In genomic region chr5:35229076-35230042, GRCh38 we compare ENCODE assay signal across 8 cellular contexts. TPM values are rescaled to one million over a fixed set of nuclear protein-coding genes. Genes with fewer than 3 reads are reported as not detected.
A peak's percentile ranks its signal among the peaks of the same experiment; 100 is the strongest.
DNase-seq lines count a peak whose midpoint lies in the region; ATAC-seq and TF ChIP-seq lines count a peak whose summit lies in the region.

No MANE protein-coding gene starts in this region.

- no peaks in the 10 kb centered on the region for H3K9me3 Mint-ChIP-seq in Caco-2 (ENCODE audit: unreplicated experiment)

- H3K27me3 Mint-ChIP-seq in Caco-2 (ENCODE audit: insufficient read depth, unreplicated experiment) = peaks cover 6% of the 10 kb centered on the region

- H3K4me1 ChIP-seq in Caco-2 (0 out of 2 replicates have a peak, but pooled peaks cover under 1% of the 10 kb centered on the region), iPS-18a (ENCODE audit: control insufficient read depth, low read depth, low read length) (peaks cover 11% of the 10 kb centered on the region)

- H3K36me3 ChIP-seq in Caco-2 (ENCODE audit: control insufficient read depth, insufficient read depth, low read length) = no peaks in the 10 kb centered on the region
- H3K36me3 ChIP-seq in iPS-18a (ENCODE audit: control insufficient read depth, low read depth, low read length) = no peaks in the 10 kb centered on the region

- ATAC-seq in GM19324 (IDR thresholded peaks at IDR 0.05; ENCODE audit: low FRiP score, unreplicated experiment) (peak; percentile 62), HG03457 (IDR thresholded peaks at IDR 0.05; ENCODE audit: unreplicated experiment) (peak; percentile 59)

- H3K4me3 ChIP-seq in Caco-2 (ENCODE audit: low read depth, low read length) (peak overlapping the region; percentile 45), iPS-18a (ENCODE audit: low read length) (peak overlapping the region; percentile 69)

- H3K36me3 Mint-ChIP-seq in Caco-2 (ENCODE audit: insufficient read depth, unreplicated experiment) = peaks cover 10% of the 10 kb centered on the region

- no peak overlapping the region for H3K27ac ChIP-seq in iPS-18a (ENCODE audit: low read length)

- H3K27me3 ChIP-seq in Caco-2 (replicated peaks; ENCODE audit: control insufficient read depth, insufficient read depth, low read length) (no peaks in the 10 kb centered on the region), iPS-18a (ENCODE audit: control insufficient read depth, insufficient read depth, low read length) (peaks cover 12% of the 10 kb centered on the region)

- H3K9ac ChIP-seq in iPS-18a (ENCODE audit: low read length) = peak overlapping the region; percentile 65

- H3K4me3 Mint-ChIP-seq in Caco-2 (ENCODE audit: unreplicated experiment) = peak overlapping the region; percentile 76

- H3K4me1 Mint-ChIP-seq in Caco-2 (ENCODE audit: low read depth, unreplicated experiment) = peaks cover 19% of the 10 kb centered on the region

- DNase-seq in Caco-2 (peak; percentile 73 to 83), HCEC 1CT (no peak)
- peak; percentile 22 to 25 for DNase-seq in activated T-cell treated with anti-CD3 and anti-CD28 coated beads, Interleukin-2, amount 50 U/mL, for 48 hours
- DNase-seq in stimulated activated CD8-positive, alpha-beta memory T cell treated with anti-CD3 and anti-CD28 coated beads, Interleukin-4, amount 100 ng/mL, for 48 hours = peak; percentile 25
- no peak for DNase-seq in stimulated activated CD4-positive, alpha-beta T cell treated with anti-CD3 and anti-CD28 coated beads, Interleukin-4, amount 100 ng/mL, for 24 hours

- TF ChIP-seq CTCF in Caco-2 (IDR thresholded peaks at IDR 0.05; ENCODE audit: insufficient read depth in 1 of 2, low read depth in 1 of 2, low read length in 1 of 2, severe bottlenecking in 1 of 2, unreplicated experiment in 1 of 2) = peak in 1 of 2 experiments; percentile 69

- intact Hi-C loops in Caco-2 (cut with micrococcal nuclease; ENCODE audit: unreplicated experiment) = loop anchor here (1.0 to 5.0 kb wide), 5 partner anchors 17 to 698 kb away; no protein-coding TSS in a partner anchor

- CTCF ChIA-PET in Caco-2 (lab: Charles Lee) = interaction anchor here (0.6 to 0.7 kb wide), 2 partner anchors 20 to 370 kb away, joined by 3 read pairs; no protein-coding TSS in a partner anchor

- no TSS peak for BruUV-seq in Caco-2 (replicated peaks; lab: Mats Ljungman, UMichigan)

- H3K9me3 ChIP-seq in Caco-2 = no peaks in the 10 kb centered on the region
- H3K9me3 ChIP-seq in iPS-18a (ENCODE audit: control insufficient read depth, low read depth, low read length) = no peaks in the 10 kb centered on the region

- H3K27ac Mint-ChIP-seq in Caco-2 (ENCODE audit: unreplicated experiment) = no peak overlapping the region

- POLR2A ChIA-PET in Caco-2 (lab: Charles Lee) = no interaction called here

RNA-seq across cellular contexts. Expression of gene PRLR, which starts 0.9 kb away (rescaled TPM):
- 1.6 and 2.3 TPM in 2 replicates for total RNA-seq in Caco-2 (2022)

Comparison
In these comparisons a context has a peak if more than half of its experiments do, and no peak if none do; other contexts are left out.
1. DNase-seq: peak in Caco-2 (2 of 2), activated T-cell treated with anti-CD3 and anti-CD28 coated beads, Interleukin-2, amount 50 U/mL, for 48 hours (2 of 2) and stimulated activated CD8-positive, alpha-beta memory T cell treated with anti-CD3 and anti-CD28 coated beads, Interleukin-4, amount 100 ng/mL, for 48 hours (single experiment); none in stimulated activated CD4-positive, alpha-beta T cell treated with anti-CD3 and anti-CD28 coated beads, Interleukin-4, amount 100 ng/mL, for 24 hours (single experiment) and HCEC 1CT (single experiment).